20 cellular contexts compared by ENCODE assay signal in the genomic region with DNA sequence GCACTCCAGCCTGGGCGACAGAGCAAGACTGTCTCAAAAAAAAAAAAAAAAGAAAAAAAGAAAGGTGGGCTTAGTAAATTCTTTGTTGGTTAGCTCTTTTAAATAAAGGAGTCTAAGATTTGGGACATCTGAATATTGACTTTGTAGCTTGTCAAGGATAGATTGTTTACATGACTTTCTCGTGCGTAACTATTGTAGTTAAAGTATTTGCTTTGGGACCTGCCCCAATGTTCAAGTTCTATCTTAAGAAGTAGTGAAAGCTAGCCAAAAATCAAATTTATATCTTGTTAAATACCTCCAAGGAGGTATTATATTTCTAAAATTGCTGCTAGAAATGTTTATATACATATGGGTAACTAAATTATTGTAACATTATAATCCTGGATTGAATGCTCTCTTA. TPM values are rescaled to one million over a fixed set of nuclear protein-coding genes. Genes with fewer than 3 reads are reported as not detected.
"Had no signal": no experiment of that assay in that cellular context is flagged by ENCODE, and none has a peak within 500 bp of the region (broad histone marks: within the 10 kb centered on the region; RNA-seq: fewer than 3 reads in every experiment).

No MANE protein-coding gene starts in this region.

- H3K27me3 ChIP-seq: heart right ventricle, right atrium auricular region, transverse colon, vagina had no signal

- H3K36me3 ChIP-seq: transverse colon, vagina had no signal

- ATAC-seq: activated CD4-positive, alpha-beta T cell treated with anti-CD3 and anti-CD28 coated beads for 36 hours; activated naive CD4-positive, alpha-beta T cell treated with anti-CD3 and anti-CD28 coated beads, Interleukin-2, amount 50 U/mL, for 72 hours; activated T-helper 17 cell treated with anti-CD3 and anti-CD28 coated beads, Interleukin-2, amount 50 U/mL, for 72 hours; heart right ventricle; natural killer cell; psoas muscle; T-cell had no signal

- H3K4me1 ChIP-seq: vagina had no signal

- DNase-seq: activated CD4-positive, alpha-beta T cell treated with anti-CD3 and anti-CD28 coated beads for 36 hours; activated CD4-positive, alpha-beta T cell treated with anti-CD3 and anti-CD28 coated beads, Interleukin-2, amount 50 U/mL, for 4 hours; activated CD8-positive, alpha-beta memory T cell treated with anti-CD3 and anti-CD28 coated beads for 24 hours; activated CD8-positive, alpha-beta memory T cell treated with anti-CD3 and anti-CD28 coated beads, Interleukin-2, amount 50 U/mL, for 4 hours; activated T-cell treated with anti-CD3 and anti-CD28 coated beads, Interleukin-2, amount 50 U/mL, for 24 hours; cerebellar nuclear complex; cortex of kidney; endodermal cell; foreskin fibroblast; heart right ventricle; mammary epithelial cell; natural killer cell; psoas muscle; stimulated activated CD4-positive, alpha-beta T cell treated with anti-CD3 and anti-CD28 coated beads, Interleukin-4, amount 100 ng/mL, for 4 hours; T-cell; transverse colon had no signal

- H3K27ac ChIP-seq: heart right ventricle, psoas muscle, right atrium auricular region, vagina had no signal

- H3K9me3 ChIP-seq: psoas muscle, right atrium auricular region, transverse colon, vagina had no signal

- H3K4me3 ChIP-seq: heart right ventricle, psoas muscle, right atrium auricular region, transverse colon, vagina had no signal

RNA-seq across cellular contexts. Expression of a gene that starts 32.4 kb away (rescaled TPM):
- total RNA-seq: activated naive CD4-positive, alpha-beta T cell treated with anti-CD3 and anti-CD28 coated beads, Interleukin-2, amount 50 U/mL, for 72 hours; activated T-helper 17 cell treated with anti-CD3 and anti-CD28 coated beads, Interleukin-2, amount 50 U/mL, for 72 hours had no signal
